ENCODE assay signal across 11 cellular contexts in the genomic region with DNA sequence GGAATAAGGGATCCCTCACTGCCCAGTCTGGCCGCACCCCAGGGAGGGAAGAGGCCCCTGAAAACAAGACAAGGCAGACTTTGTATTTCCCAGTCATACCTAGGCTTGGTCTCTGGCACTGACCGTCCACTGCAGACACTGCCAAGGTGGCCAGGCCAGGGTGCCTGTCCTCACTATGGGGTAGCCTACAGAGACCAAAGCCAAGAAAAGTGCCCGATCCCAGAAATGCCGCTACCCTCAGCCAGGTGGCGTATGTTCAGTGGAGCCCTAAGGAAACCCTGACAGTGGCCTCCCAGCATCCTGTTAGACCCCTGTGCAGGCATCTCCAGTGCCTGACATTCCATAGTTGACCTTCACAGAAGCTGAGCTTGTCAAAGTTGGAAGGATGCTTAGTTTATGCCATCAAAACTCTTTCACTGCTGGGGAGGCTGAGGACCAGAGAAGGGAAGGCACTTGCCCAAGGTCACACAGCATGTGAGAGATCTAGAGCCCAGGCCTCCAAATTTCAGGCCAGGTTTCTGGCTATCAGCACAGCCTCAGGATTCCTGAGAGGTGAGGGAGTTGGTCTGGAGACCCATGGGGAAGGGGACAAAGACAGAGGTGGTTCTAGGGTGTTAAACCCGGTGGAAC. TPM values are rescaled to one million over a fixed set of nuclear protein-coding genes. Genes with fewer than 3 reads are reported as not detected.
DNase-seq lines count a peak whose midpoint lies in the region; ATAC-seq and TF ChIP-seq lines count a peak whose summit lies in the region.
"Had no signal": no experiment of that assay in that cellular context is flagged by ENCODE, and none has a peak within 500 bp of the region (broad histone marks: within the 10 kb centered on the region; RNA-seq: fewer than 3 reads in every experiment).

No MANE protein-coding gene starts in this region.

- no peak overlapping the region for H3K4me3 ChIP-seq in BLaER1 treated with 17β-estradiol and CSF1 and Interleukin-3, amounts not matched to agents 10 nM and 100 nM
- H3K4me3 ChIP-seq in HCT116 (replicated peaks in 1 of 2; ENCODE audit: low read depth in 1 of 2, low read length in 2 of 2) (no peak overlapping the region), kidney epithelial cell (ENCODE audit: low read depth, low read length) (no peak overlapping the region)
- H3K4me3 ChIP-seq: skin epidermis had no signal

- POLR2A ChIA-PET in HCT116 (lab: Charles Lee), result no interaction called here

- ATAC-seq in HCT116 (peak; percentile 73), HG02759 (IDR thresholded peaks at IDR 0.05; ENCODE audit: unreplicated experiment) (no peak)

- 0 out of 2 replicates have a peak, but pooled peaks have one; percentile 31 for TF ChIP-seq RAD21 in HCT116 (IDR thresholded peaks at IDR 0.05; ENCODE audit: low read depth)

- CTCF ChIA-PET in HCT116 (lab: Charles Lee), result no interaction called here

- no peaks in the 10 kb centered on the region for H3K9me2 ChIP-seq in HCT116 (ENCODE audit: insufficient read depth)

- RAD21 ChIA-PET in HCT116 (lab: Charles Lee; ENCODE audit: low non-redundant PET in 1 of 2, low total read pairs in 2 of 2, uncharacterized antibody in 2 of 2, unreplicated experiment in 2 of 2), result interaction anchor here in 1 of 2 experiments (0.9 kb wide), 1 partner anchor 66 kb away, joined by 3 read pairs; no protein-coding TSS in a partner anchor

- no peak overlapping the region for H2AFZ ChIP-seq in HCT116 (ENCODE audit: low read depth, low read length, poor library complexity, severe bottlenecking)

- intact Hi-C loops in HCT116 (cut with micrococcal nuclease), result loop anchor here (2.0 kb wide), 1 partner anchor 56 kb away; no protein-coding TSS in a partner anchor

- H3K4me1 ChIP-seq in BLaER1 treated with 17β-estradiol and CSF1 and Interleukin-3, amounts not matched to agents 10 nM and 100 nM, result peaks cover 81 to 98% (median 90%) of the 10 kb centered on the region in 10 experiments
- H3K4me1 ChIP-seq in HCT116 (ENCODE audit: control insufficient read depth in 1 of 2, insufficient read depth in 2 of 2, low read length in 2 of 2), result peaks cover 9 to 10% of the 10 kb centered on the region in 2 experiments; a peak in 3 of 4 replicates

- H4K20me1 ChIP-seq in BLaER1 treated with 17β-estradiol and CSF1 and Interleukin-3, amounts not matched to agents 10 nM and 100 nM, result peaks cover 0 to 54% (median 29%) of the 10 kb centered on the region in 11 experiments; a peak in 16 of 22 replicates
- no peaks in the 10 kb centered on the region for H4K20me1 ChIP-seq in HCT116 (ENCODE audit: insufficient read depth)

- H3K27me3 ChIP-seq in BLaER1 treated with 17β-estradiol and CSF1 and Interleukin-3, amounts not matched to agents 10 nM and 100 nM, result peaks cover 32 to 47% (median 42%) of the 10 kb centered on the region in 11 experiments
- H3K27me3 ChIP-seq in HCT116 (ENCODE audit: insufficient read depth, low read length), result peaks cover 31% of the 10 kb centered on the region
- peaks cover 72% of the 10 kb centered on the region for H3K27me3 ChIP-seq in kidney epithelial cell (ENCODE audit: control insufficient read depth, insufficient read depth, low read length)

- peak overlapping the region; percentile 43 to 77 (median 65) for H3K4me2 ChIP-seq in BLaER1 treated with 17β-estradiol and CSF1 and Interleukin-3, amounts not matched to agents 10 nM and 100 nM
- no peak overlapping the region for H3K4me2 ChIP-seq in HCT116 (ENCODE audit: low read length)

- no peaks in the 10 kb centered on the region for H3K36me3 ChIP-seq in BLaER1 treated with 17β-estradiol and CSF1 and Interleukin-3, amounts not matched to agents 10 nM and 100 nM
- no peaks in the 10 kb centered on the region for H3K36me3 ChIP-seq in HCT116 (ENCODE audit: control insufficient read depth in 1 of 2, insufficient read depth in 2 of 2, low read length in 2 of 2)
- H3K36me3 ChIP-seq in kidney epithelial cell (ENCODE audit: control insufficient read depth, insufficient read depth, low read length), result no peaks in the 10 kb centered on the region

- no peak overlapping the region for H3K9ac ChIP-seq in BLaER1 treated with 17β-estradiol and CSF1 and Interleukin-3, amounts not matched to agents 10 nM and 100 nM
- no peak overlapping the region for H3K9ac ChIP-seq in HCT116 (ENCODE audit: low read length)

- no TSS peak for BruUV-seq in HCT116 (replicated peaks; lab: Mats Ljungman, UMichigan)

- no peaks in the 10 kb centered on the region for H3K79me2 ChIP-seq in HCT116 (ENCODE audit: insufficient read depth, low read length)

- no peak overlapping the region for H3K27ac ChIP-seq in BLaER1 treated with 17β-estradiol and CSF1 and Interleukin-3, amounts not matched to agents 10 nM and 100 nM
- H3K27ac ChIP-seq in HCT116 (ENCODE audit: low read depth, low read length), result no peak overlapping the region
- H3K27ac ChIP-seq: skin epidermis had no signal

- peak; percentile 36 to 70 (median 64); a peak in 5 of 6 replicates for TF ChIP-seq CTCF in HCT116 (IDR thresholded peaks at IDR 0.05 in 2 of 3, conservative IDR thresholded peaks at IDR 0.05 in 1 of 3; ENCODE audit: borderline replicate concordance in 1 of 3, insufficient read depth in 1 of 3, low read depth in 2 of 3, low read length in 2 of 3)
- peak; percentile 19 for TF ChIP-seq CTCF in kidney epithelial cell (IDR thresholded peaks at IDR 0.05; ENCODE audit: insufficient read depth, low read length, poor library complexity, severe bottlenecking)

- DNase-seq in HCT116 (ENCODE audit: low read depth, low spot score) (no peak), SW480 (ENCODE audit: low spot score) (peak; percentile 39), kidney epithelial cell (ENCODE audit: low read depth) (no peak), SW 1271 (lab: John Stamatoyannopoulos, UW) (no peak), cerebellar cortex (ENCODE audit: low spot score) (no peak)
- DNase-seq in NK-92 treated with Interleukin-12 subunit alpha and Interleukin-12 subunit beta, amount 100 ng/mL, for 24 hours (lab: John Stamatoyannopoulos, UW), result no peak
- DNase-seq: NCI-H2081 had no signal

- H3K9me3 ChIP-seq in BLaER1 treated with 17β-estradiol and CSF1 and Interleukin-3, amounts not matched to agents 10 nM and 100 nM (replicated peaks in 1 of 11), result no peaks in the 10 kb centered on the region
- no peaks in the 10 kb centered on the region for H3K9me3 ChIP-seq in HCT116 (ENCODE audit: control insufficient read depth in 1 of 2, insufficient read depth in 1 of 2, low read depth in 1 of 2, low read length in 2 of 2)

- no peak for TF ChIP-seq POLR2A in HCT116 (IDR thresholded peaks at IDR 0.05; ENCODE audit: borderline replicate concordance, extremely low read depth, insufficient read depth, insufficient read length)

TF ChIP-seq in HCT116, 20 proteins besides CTCF, POLR2A, EP300 and RAD21:
- no peak for TF ChIP-seq CEBPB (IDR thresholded peaks at IDR 0.05; ENCODE audit: low read depth)
- TF ChIP-seq ZFX (IDR thresholded peaks at IDR 0.05), result no peak
- no peak for TF ChIP-seq JUND (IDR thresholded peaks at IDR 0.05)
- no peak for TF ChIP-seq SP1 (IDR thresholded peaks at IDR 0.05; ENCODE audit: low read depth)
- TF ChIP-seq POLR2AphosphoS5 (IDR thresholded peaks at IDR 0.05; ENCODE audit: low read depth, low read length), result no peak
- no peak for TF ChIP-seq MAX (IDR thresholded peaks at IDR 0.05)
- no peak for TF ChIP-seq TCF7L2 (IDR thresholded peaks at IDR 0.05; ENCODE audit: borderline replicate concordance, extremely low read depth, insufficient read depth, insufficient read length)
- no peak for TF ChIP-seq ZNF274 (IDR thresholded peaks at IDR 0.05; ENCODE audit: low read depth, low read length)
- no peak for TF ChIP-seq FOSL1 (IDR thresholded peaks at IDR 0.05; ENCODE audit: low read depth)
- no peak for TF ChIP-seq CBX3 (IDR thresholded peaks at IDR 0.05; ENCODE audit: low read depth)
TF ChIP-seq in HCT116: peak in this region for 0.

RNA-seq across cellular contexts. Expression of gene SCRT2, which starts 2.5 kb away (rescaled TPM):
- total RNA-seq in HCT116 (2021; ENCODE audit: unreplicated experiment) (not detected), kidney epithelial cell (not detected in 2 replicates)
- polyA plus RNA-seq in HCT116 (2012), result not detected in 2 replicates
- total RNA-seq: activated CD8-positive, alpha-beta memory T cell treated with anti-CD3 and anti-CD28 coated beads for 36 hours had no signal

RNA-seq across cellular contexts. Expression of gene SRXN1, which starts 20.1 kb away (rescaled TPM):
- total RNA-seq in HCT116 (2021; ENCODE audit: unreplicated experiment) (80.8 TPM), kidney epithelial cell (31.4 and 32.9 TPM in 2 replicates)
- 94.4 and 105 TPM in 2 replicates for polyA plus RNA-seq in HCT116 (2012)
